In the genomic region with DNA sequence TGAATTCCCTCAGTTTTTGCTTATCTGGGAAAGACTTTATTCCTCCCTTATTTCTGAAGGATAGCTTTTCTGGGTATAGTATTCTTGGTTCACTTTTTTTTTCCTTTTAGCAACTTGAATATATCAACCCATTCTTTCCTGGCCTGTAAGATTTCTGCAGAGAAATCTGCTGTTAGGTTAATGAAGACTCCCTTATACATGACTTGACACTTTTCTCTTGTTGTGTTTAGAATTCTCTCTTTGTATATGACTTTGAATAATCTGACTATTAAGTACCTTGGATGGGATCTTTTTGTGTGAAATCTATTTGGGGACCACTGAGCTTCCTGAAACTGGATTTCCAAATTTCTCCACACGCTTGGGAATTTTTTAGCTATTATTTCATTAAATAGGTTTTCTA, we compare ENCODE assay signal across 32 cellular contexts.
"Had no signal": no experiment of that assay in that cellular context is flagged by ENCODE, and none has a peak within 500 bp of the region (broad histone marks: within the 10 kb centered on the region; RNA-seq: fewer than 3 reads in every experiment).

No MANE protein-coding gene starts in this region.

- H3K27me3 ChIP-seq: ovary, spleen, suprapubic skin, testis, tibial artery, transverse colon, upper lobe of right lung, uterus had no signal

- H3K36me3 ChIP-seq: ovary, tibial artery, transverse colon, upper lobe of right lung, uterus had no signal

- H3K4me3 Mint-ChIP-seq: natural killer cell treated with Interleukin-12 subunit alpha and Interleukin-12 subunit beta and Interleukin-15 and Interleukin-18, amount 100 ng/mL, for 72 hours; nephron progenitor cell; neural crest cell; stimulated activated memory B cell treated with anti-CD40 and anti-IgM and Interleukin-4, amounts not matched to agents 10 μg/mL and 1 μg/mL and 100 μg/mL, for 72 hours; stimulated activated naive CD8-positive, alpha-beta T cell treated with anti-CD3 and anti-CD28 coated beads, Interleukin-15, amount 100 ng/mL, for 72 hours; type B pancreatic cell had no signal

- ATAC-seq: naive thymus-derived CD8-positive, alpha-beta T cell; natural killer cell treated with Interleukin-12 subunit alpha and Interleukin-12 subunit beta and Interleukin-15 and Interleukin-18, amount 100 ng/mL, for 72 hours; psoas muscle; right cardiac atrium; sciatic nerve; stimulated activated memory B cell treated with anti-CD40 and anti-IgM and Interleukin-4, amounts not matched to agents 10 μg/mL and 1 μg/mL and 100 μg/mL, for 72 hours; stimulated activated naive CD8-positive, alpha-beta T cell treated with anti-CD3 and anti-CD28 coated beads, Interleukin-15, amount 100 ng/mL, for 72 hours; stimulated activated naive CD8-positive, alpha-beta T cell treated with anti-CD3 and anti-CD28 coated beads, Interleukin-15, Interleukin-2, amounts not matched to agents 100 U/mL and 50 U/mL, for 24 hours; upper lobe of right lung had no signal

- H3K4me3 ChIP-seq: ovary, psoas muscle, skin epidermis, smooth muscle cell, spleen, suprapubic skin, testis, tibial artery, transverse colon, upper lobe of right lung, uterus had no signal

- H3K4me1 Mint-ChIP-seq: nephron progenitor cell; stimulated activated memory B cell treated with anti-CD40 and anti-IgM and Interleukin-4, amounts not matched to agents 10 μg/mL and 1 μg/mL and 100 μg/mL, for 72 hours; stimulated activated naive CD8-positive, alpha-beta T cell treated with anti-CD3 and anti-CD28 coated beads, Interleukin-15, amount 100 ng/mL, for 72 hours had no signal

- H3K27me3 Mint-ChIP-seq: naive thymus-derived CD8-positive, alpha-beta T cell; natural killer cell treated with Interleukin-12 subunit alpha and Interleukin-12 subunit beta and Interleukin-15 and Interleukin-18, amount 100 ng/mL, for 72 hours; progenitor cell of endocrine pancreas; stimulated activated memory B cell treated with anti-CD40 and anti-IgM and Interleukin-4, amounts not matched to agents 10 μg/mL and 1 μg/mL and 100 μg/mL, for 72 hours; stimulated activated naive CD8-positive, alpha-beta T cell treated with anti-CD3 and anti-CD28 coated beads, Interleukin-15, amount 100 ng/mL, for 72 hours; type B pancreatic cell had no signal

- H3K27ac ChIP-seq: ovary, parathyroid adenoma, psoas muscle, skin epidermis, spleen, suprapubic skin, testis, tibial artery, transverse colon, upper lobe of right lung, uterus had no signal

- H2AFZ ChIP-seq: parathyroid adenoma had no signal

- H3K4me2 ChIP-seq: smooth muscle cell had no signal

- H3K79me2 ChIP-seq: parathyroid adenoma had no signal

- H3K4me1 ChIP-seq: parathyroid adenoma, psoas muscle, spleen, suprapubic skin, testis, tibial artery, transverse colon, upper lobe of right lung, uterus had no signal

- H3K9ac ChIP-seq: parathyroid adenoma had no signal

- H3K9me3 ChIP-seq: ovary, suprapubic skin, testis, tibial artery, uterus had no signal

- H3K27ac Mint-ChIP-seq: naive thymus-derived CD8-positive, alpha-beta T cell; natural killer cell treated with Interleukin-12 subunit alpha and Interleukin-12 subunit beta and Interleukin-15 and Interleukin-18, amount 100 ng/mL, for 72 hours; nephron progenitor cell; progenitor cell of endocrine pancreas; stimulated activated memory B cell treated with anti-CD40 and anti-IgM and Interleukin-4, amounts not matched to agents 10 μg/mL and 1 μg/mL and 100 μg/mL, for 72 hours; stimulated activated naive CD8-positive, alpha-beta T cell treated with anti-CD3 and anti-CD28 coated beads, Interleukin-15, amount 100 ng/mL, for 72 hours; type B pancreatic cell had no signal

- DNase-seq: naive thymus-derived CD8-positive, alpha-beta T cell; nephron progenitor cell; occipital lobe; ovary; posterior cingulate gyrus; psoas muscle; right cardiac atrium; spleen; stimulated activated CD4-positive, alpha-beta T cell treated with anti-CD3 and anti-CD28 coated beads, Interleukin-12 subunit alpha, Interleukin-12 subunit beta, amount 100 ng/mL, for 4 hours; stimulated activated CD4-positive, alpha-beta T cell treated with anti-CD3 and anti-CD28 coated beads, Interleukin-1b, Interleukin-23, amount 100 ng/mL, for 48 hours; stimulated activated CD4-positive, alpha-beta T cell treated with anti-CD3 and anti-CD28 coated beads, Interleukin-4, amount 100 ng/mL, for 1 hour; stimulated activated CD4-positive, alpha-beta T cell treated with anti-CD3 and anti-CD28 coated beads, Interleukin-4, amount 100 ng/mL, for 4 hours; stimulated activated CD8-positive, alpha-beta memory T cell treated with anti-CD3 and anti-CD28 coated beads, Interleukin-4, amount 100 ng/mL, for 48 hours; stimulated activated naive CD4-positive, alpha-beta T cell; stimulated activated naive CD8-positive, alpha-beta T cell treated with anti-CD3 and anti-CD28 coated beads, Interleukin-15, amount 100 ng/mL, for 72 hours; stimulated activated naive CD8-positive, alpha-beta T cell treated with anti-CD3 and anti-CD28 coated beads, Interleukin-15, Interleukin-2, amounts not matched to agents 100 U/mL and 50 U/mL, for 24 hours; substantia nigra; testis; tibial artery; transverse colon; upper lobe of right lung; uterus had no signal
